Comparison of ENCODE assay signal across 27 cellular contexts in the genomic region with DNA sequence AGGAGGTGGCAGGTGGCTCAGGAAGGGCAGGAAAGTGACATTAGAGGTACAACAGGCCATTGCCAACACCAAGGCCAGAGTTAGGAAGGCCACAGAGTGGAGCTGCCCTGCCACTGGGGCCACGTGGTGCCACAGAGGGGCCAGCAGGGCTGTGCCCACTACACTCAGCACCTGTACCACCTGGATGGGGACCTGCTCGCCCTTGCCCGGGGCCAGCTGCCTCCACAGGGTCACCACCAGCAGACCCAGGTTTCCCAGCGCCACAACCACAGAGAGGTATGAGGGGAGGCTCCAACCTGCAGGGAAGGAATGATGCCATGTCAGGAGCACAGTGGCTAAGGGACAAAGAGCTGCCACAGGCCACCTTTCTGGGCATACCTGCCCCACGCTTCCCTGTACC. TPM values are rescaled to one million over a fixed set of nuclear protein-coding genes. Genes with fewer than 3 reads are reported as not detected.
"Had no signal": no experiment of that assay in that cellular context is flagged by ENCODE, and none has a peak within 500 bp of the region (broad histone marks: within the 10 kb centered on the region; RNA-seq: fewer than 3 reads in every experiment).

No MANE protein-coding gene starts in this region.

- H3K4me3 Mint-ChIP-seq: natural killer cell; stimulated activated effector memory CD8-positive, alpha-beta T cell treated with anti-CD3 and anti-CD28 coated beads, Interleukin-12 subunit alpha, Interleukin-12 subunit beta, amount 100 ng/mL, for 72 hours; stimulated activated naive CD8-positive, alpha-beta T cell treated with anti-CD3 and anti-CD28 coated beads, Interleukin-15, Interleukin-2, amounts not matched to agents 100 ng/mL and 50 ng/mL, for 24 hours had no signal

- DNase-seq: effector CD4-positive, alpha-beta T cell; foreskin keratinocyte; heart left ventricle; left cardiac atrium; left lung; mesenchymal stem cell; natural killer cell; stimulated activated CD4-positive, alpha-beta T cell treated with anti-CD3 and anti-CD28 coated beads, Interleukin-12 subunit alpha, Interleukin-12 subunit beta, amount 100 ng/mL, for 4 hours; stimulated activated CD4-positive, alpha-beta T cell treated with anti-CD3 and anti-CD28 coated beads, Interleukin-1b, Interleukin-23, amount 100 ng/mL, for 48 hours; stimulated activated CD4-positive, alpha-beta T cell treated with anti-CD3 and anti-CD28 coated beads, Interleukin-4, amount 100 ng/mL, for 1 hour had no signal

- H3K27ac Mint-ChIP-seq: natural killer cell; stimulated activated effector memory CD8-positive, alpha-beta T cell treated with anti-CD3 and anti-CD28 coated beads, Interleukin-12 subunit alpha, Interleukin-12 subunit beta, amount 100 ng/mL, for 72 hours; stimulated activated naive CD8-positive, alpha-beta T cell treated with anti-CD3 and anti-CD28 coated beads, Interleukin-15, Interleukin-2, amounts not matched to agents 100 ng/mL and 50 ng/mL, for 24 hours had no signal

- H3K9me3 ChIP-seq: gastroesophageal sphincter, heart left ventricle, left lung, neutrophil, prostate gland, right atrium auricular region, thoracic aorta, tibial nerve, upper lobe of left lung had no signal

- H3K4me2 ChIP-seq: hepatocyte, smooth muscle cell had no signal

- H3K4me3 ChIP-seq: coronary artery, gastroesophageal sphincter, heart left ventricle, hepatocyte, left lung, prostate gland, right atrium auricular region, smooth muscle cell, thoracic aorta, tibial nerve, upper lobe of left lung had no signal

- H3K36me3 ChIP-seq: gastroesophageal sphincter, heart left ventricle, left lung, neutrophil, prostate gland, right atrium auricular region, thoracic aorta, tibial nerve, upper lobe of left lung had no signal

- ATAC-seq: foreskin keratinocyte; gastroesophageal sphincter; left cardiac atrium; left lung; natural killer cell; sciatic nerve; stimulated activated effector memory CD8-positive, alpha-beta T cell treated with anti-CD3 and anti-CD28 coated beads, Interleukin-12 subunit alpha, Interleukin-12 subunit beta, amount 100 ng/mL, for 72 hours had no signal

- H3K4me1 ChIP-seq: foreskin keratinocyte, prostate gland had no signal

- H3K36me3 Mint-ChIP-seq: natural killer cell; stimulated activated effector memory CD8-positive, alpha-beta T cell treated with anti-CD3 and anti-CD28 coated beads, Interleukin-12 subunit alpha, Interleukin-12 subunit beta, amount 100 ng/mL, for 72 hours had no signal

- H2AFZ ChIP-seq: hepatocyte had no signal

- H3K79me2 ChIP-seq: hepatocyte had no signal

- H3K27ac ChIP-seq: coronary artery, foreskin keratinocyte, gastroesophageal sphincter, heart left ventricle, hepatocyte, left lung, neutrophil, prostate gland, right atrium auricular region, thoracic aorta, tibial nerve, upper lobe of left lung had no signal

- H3K27me3 ChIP-seq: foreskin keratinocyte, right atrium auricular region had no signal

- H3K9me3 Mint-ChIP-seq: natural killer cell; stimulated activated effector memory CD8-positive, alpha-beta T cell treated with anti-CD3 and anti-CD28 coated beads, Interleukin-12 subunit alpha, Interleukin-12 subunit beta, amount 100 ng/mL, for 72 hours; stimulated activated naive CD8-positive, alpha-beta T cell treated with anti-CD3 and anti-CD28 coated beads, Interleukin-15, Interleukin-2, amounts not matched to agents 100 ng/mL and 50 ng/mL, for 24 hours had no signal

- FAIRE-seq: urothelium cell line had no signal

RNA-seq across cellular contexts. Expression of gene SLC52A1, which starts 1.2 kb away (rescaled TPM):
- total RNA-seq: gastroesophageal sphincter, natural killer cell, omental fat pad, right atrium auricular region, sciatic nerve, thoracic aorta, tibial nerve had no signal
- polyA plus RNA-seq: fibroblast of lung, heart left ventricle, hepatocyte, neural cell had no signal

RNA-seq across cellular contexts. Expression of gene INCA1, which starts 36.7 kb away (rescaled TPM):
- total RNA-seq: smooth muscle cell had no signal
